ENCODE assay signal across 8 cellular contexts in the genomic region with DNA sequence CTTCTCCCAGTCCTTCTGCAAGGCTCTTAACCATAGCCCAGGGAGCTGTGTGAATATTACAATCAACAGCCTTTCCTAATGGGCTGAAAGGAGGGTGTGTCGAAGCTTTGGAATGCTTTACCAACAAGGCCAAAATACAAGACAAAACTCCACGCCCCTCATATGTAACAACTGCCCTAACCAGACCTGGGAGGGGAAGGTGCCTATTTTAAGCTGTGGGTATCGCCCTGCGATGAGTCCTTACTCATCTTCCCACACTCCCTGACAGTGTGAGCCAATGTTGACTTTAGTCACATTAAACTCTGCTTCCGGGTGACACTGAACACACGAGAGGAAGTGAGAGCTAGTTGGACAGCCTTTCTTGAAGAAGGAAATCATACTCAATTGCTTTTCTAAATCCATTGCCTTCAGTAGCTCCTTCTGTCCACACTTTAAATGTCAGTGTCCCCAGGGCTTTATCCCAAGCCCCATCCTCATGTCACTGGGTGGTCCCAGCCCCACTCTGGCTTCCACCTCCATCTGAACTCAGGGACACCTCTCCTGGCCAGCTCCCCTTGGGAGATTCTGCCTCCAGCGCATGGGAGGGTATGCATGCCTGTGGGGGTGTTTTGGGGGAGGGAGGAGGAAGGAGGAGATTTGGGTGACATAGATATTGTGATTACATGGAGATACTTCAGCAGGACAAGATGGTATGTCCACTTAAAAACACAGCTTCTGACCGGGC. TPM values are rescaled to one million over a fixed set of nuclear protein-coding genes. Genes with fewer than 3 reads are reported as not detected.
DNase-seq lines count a peak whose midpoint lies in the region; ATAC-seq and TF ChIP-seq lines count a peak whose summit lies in the region.

No MANE protein-coding gene starts in this region.

- H3K27ac Mint-ChIP-seq in activated B cell treated with CpG ODN at 0.5 μM for 24 hours, result no peak overlapping the region

- peaks cover 17% of the 10 kb centered on the region for H3K4me1 Mint-ChIP-seq in activated B cell treated with CpG ODN at 0.5 μM for 24 hours

- POLR2A ChIA-PET in activated B cell treated with CpG ODN at 0.5 μM for 24 hours (lab: Charles Lee), result interaction anchor here (1.3 kb wide), 1 partner anchor 57 kb away, joined by 4 read pairs; no protein-coding TSS in a partner anchor

- no peak overlapping the region for H3K27ac ChIP-seq in BLaER1
- H3K27ac ChIP-seq in lower lobe of right lung, result peak overlapping the region; percentile 0
- no peak overlapping the region for H3K27ac ChIP-seq in stomach

- peak overlapping the region; percentile 37 for H3K4me2 ChIP-seq in BLaER1

- H3K36me3 ChIP-seq in BLaER1 (no peaks in the 10 kb centered on the region), lower lobe of right lung (no peaks in the 10 kb centered on the region), stomach (no peaks in the 10 kb centered on the region)

- H3K27me3 Mint-ChIP-seq in activated B cell treated with CpG ODN at 0.5 μM for 24 hours, result no peaks in the 10 kb centered on the region

- no peak overlapping the region for H3K4me3 ChIP-seq in BLaER1
- H3K4me3 ChIP-seq in lower lobe of right lung, result no peak overlapping the region
- no peak overlapping the region for H3K4me3 ChIP-seq in stomach

- TF ChIP-seq EP300 in stomach (IDR thresholded peaks at IDR 0.05), result no peak

- H3K4me1 ChIP-seq in BLaER1, result peaks cover 66% of the 10 kb centered on the region
- peaks cover 15% of the 10 kb centered on the region for H3K4me1 ChIP-seq in lower lobe of right lung
- H3K4me1 ChIP-seq in stomach, result peaks cover 0 to 26% (median 15%) of the 10 kb centered on the region in 4 donors

- CTCF ChIA-PET in activated B cell treated with CpG ODN at 0.5 μM for 24 hours (lab: Charles Lee), result interaction anchor here (1.0 to 1.2 kb wide), 2 partner anchors 9 to 112 kb away, joined by 3 to 4 read pairs; no protein-coding TSS in a partner anchor

- peak; percentile 60 for ATAC-seq in HG02885 (IDR thresholded peaks at IDR 0.05; ENCODE audit: poor library complexity, unreplicated experiment)
- peak; percentile 35 for ATAC-seq in activated B cell treated with CpG ODN at 0.5 μM for 24 hours (ENCODE audit: low read depth)
- peak; percentile 86 to 88 for ATAC-seq in lower lobe of right lung
- no peak for ATAC-seq in HG02678 (IDR thresholded peaks at IDR 0.05; ENCODE audit: unreplicated experiment)
- no peak for ATAC-seq in GM21381 (IDR thresholded peaks at IDR 0.05; ENCODE audit: unreplicated experiment)

- no peak for TF ChIP-seq POLR2A in stomach (IDR thresholded peaks at IDR 0.05)

- no peaks in the 10 kb centered on the region for H3K9me3 Mint-ChIP-seq in activated B cell treated with CpG ODN at 0.5 μM for 24 hours

- WGBS in stomach, 5 donors, result 51 to 57% (median 53%) methylated on average over 8 of the region's 8 CpGs

- H3K9me3 ChIP-seq in BLaER1, result no peaks in the 10 kb centered on the region
- H3K9me3 ChIP-seq in lower lobe of right lung, result no peaks in the 10 kb centered on the region
- H3K9me3 ChIP-seq in stomach, result no peaks in the 10 kb centered on the region

- H4K20me1 ChIP-seq in BLaER1, result no peaks in the 10 kb centered on the region

- no peak overlapping the region for H3K9ac ChIP-seq in BLaER1

- intact Hi-C loops in activated B cell treated with CpG ODN at 0.5 μM for 24 hours (cut with micrococcal nuclease), result no loop called here
- intact Hi-C loops in lower lobe of right lung (cut with DNase I), result no loop called here
- intact Hi-C loops in stomach (cut with DNase I; ENCODE audit: low total_unique reads), result loop anchor here (10.0 kb wide), 1 partner anchor 171 kb away; no protein-coding TSS in a partner anchor

- H3K4me3 Mint-ChIP-seq in activated B cell treated with CpG ODN at 0.5 μM for 24 hours, result no peak overlapping the region

- DNase-seq in activated B cell treated with CpG ODN at 0.5 μM for 24 hours (no peak), lower lobe of right lung (no peak), dermis blood vessel endothelial cell (no peak), stomach (no peak)

- H3K27me3 ChIP-seq in BLaER1, result no peaks in the 10 kb centered on the region
- no peaks in the 10 kb centered on the region for H3K27me3 ChIP-seq in lower lobe of right lung (ENCODE audit: low read depth)
- peaks cover 0 to 9% (median 0%) of the 10 kb centered on the region in 3 donors for H3K27me3 ChIP-seq in stomach

- no peak for TF ChIP-seq CTCF in activated B cell treated with CpG ODN at 0.5 μM for 24 hours (IDR thresholded peaks at IDR 0.05)
- TF ChIP-seq CTCF in lower lobe of right lung (IDR thresholded peaks at IDR 0.05), result no peak
- TF ChIP-seq CTCF in stomach (IDR thresholded peaks at IDR 0.05), result no peak

- no peaks in the 10 kb centered on the region for H3K36me3 Mint-ChIP-seq in activated B cell treated with CpG ODN at 0.5 μM for 24 hours (ENCODE audit: low read depth)

RNA-seq across cellular contexts. Expression of gene TBC1D9B, which starts 6.5 kb away (rescaled TPM):
- 111 and 117 TPM in 2 replicates for total RNA-seq in activated B cell treated with CpG ODN at 0.5 μM for 24 hours
- 94.0 TPM for total RNA-seq in lower lobe of right lung
- total RNA-seq in dermis blood vessel endothelial cell, result 64.2 and 97.8 TPM in 2 replicates
- total RNA-seq in stomach, result 100 to 1,000 TPM in 2 of 5 donors, 10 to 100 TPM in 3; 52.0 to 260 (median 87.5) TPM
- 10 to 100 TPM; 29.9 to 44.5 (median 42.1) TPM for polyA plus RNA-seq in stomach

RNA-seq across cellular contexts. Expression of gene MRNIP, which starts 55.6 kb away (rescaled TPM):
- 54.6 and 70.0 TPM in 2 replicates for total RNA-seq in activated B cell treated with CpG ODN at 0.5 μM for 24 hours
- 25.0 TPM for total RNA-seq in lower lobe of right lung
- 8.2 and 11.9 TPM in 2 replicates for total RNA-seq in dermis blood vessel endothelial cell
- 10 to 100 TPM in 4 of 5 donors, 1 to 10 TPM in 1; 8.0 to 46.0 (median 27.0) TPM for total RNA-seq in stomach
- 10 to 100 TPM; 15.1 to 31.1 (median 27.2) TPM for polyA plus RNA-seq in stomach

Comparison
In these comparisons a context has a peak if more than half of its experiments do, and no peak if none do; other contexts are left out.
1. ATAC-seq: peak in HG02885 (single experiment), activated B cell treated with CpG ODN at 0.5 μM for 24 hours (single experiment) and lower lobe of right lung (2 of 2); none in HG02678 (single experiment) and GM21381 (single experiment).